ENCODE assay signal across 1 cellular context in the genomic region with DNA sequence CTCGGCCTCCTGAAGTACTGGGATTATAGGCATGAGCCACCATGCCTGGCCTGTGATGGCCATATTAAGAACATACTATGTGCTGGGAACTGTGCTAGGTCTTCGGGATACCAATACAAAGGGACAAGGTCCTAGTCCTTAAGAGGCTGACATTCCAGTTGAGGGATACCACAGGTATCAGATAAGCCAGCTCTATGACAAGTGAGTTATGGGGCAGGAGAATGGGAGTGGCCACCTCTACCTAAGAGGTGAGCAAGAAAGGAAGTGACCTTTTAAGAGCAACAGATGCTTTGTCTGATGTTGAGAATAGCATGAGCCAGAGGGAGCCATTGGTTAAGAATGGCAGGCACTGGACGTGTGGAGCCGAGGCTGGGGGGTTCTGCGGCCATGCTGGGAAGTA.
TF ChIP-seq lines count a peak whose summit lies in the region.

No MANE protein-coding gene starts in this region.

TF ChIP-seq in K562, 482 proteins besides CTCF, POLR2A, EP300 and RAD21:
- TF ChIP-seq ID3 (CRISPR knock-in tag; IDR thresholded peaks at IDR 0.05) (no peak), ID3 (tag; IDR thresholded peaks at IDR 0.05) (peak; percentile 46; the same call in 1 of the 2 replicates), SPI1 (IDR thresholded peaks at IDR 0.05; ENCODE audit: borderline replicate concordance, low read depth, low read length) (peak; percentile 35; the same call in 1 of the 2 replicates), YY1 (IDR thresholded peaks at IDR 0.05; ENCODE audit: borderline replicate concordance in 1 of 3, control insufficient read depth in 1 of 3, extremely low read depth in 1 of 3, insufficient read depth in 3 of 3, insufficient read length in 1 of 3, insufficient replicate concordance in 2 of 3, low read depth in 1 of 3, low read length in 2 of 3) (peak in 1 of 3 experiments; percentile 5), MEIS2 (IDR thresholded peaks at IDR 0.05; ENCODE audit: partially characterized antibody) (peak; percentile 83), PKNOX1 (IDR thresholded peaks at IDR 0.05) (peak; percentile 33; the same call in 1 of the 2 replicates), TEAD1 (CRISPR knock-in tag; IDR thresholded peaks at IDR 0.05) (0 out of 4 replicates have a peak, but pooled peaks of 1 of the 2 experiments have one; percentile 59), ZNF165 (CRISPR knock-in tag; IDR thresholded peaks at IDR 0.05; ENCODE audit: borderline replicate concordance) (no peak)
- TF ChIP-seq, protein P1, sequence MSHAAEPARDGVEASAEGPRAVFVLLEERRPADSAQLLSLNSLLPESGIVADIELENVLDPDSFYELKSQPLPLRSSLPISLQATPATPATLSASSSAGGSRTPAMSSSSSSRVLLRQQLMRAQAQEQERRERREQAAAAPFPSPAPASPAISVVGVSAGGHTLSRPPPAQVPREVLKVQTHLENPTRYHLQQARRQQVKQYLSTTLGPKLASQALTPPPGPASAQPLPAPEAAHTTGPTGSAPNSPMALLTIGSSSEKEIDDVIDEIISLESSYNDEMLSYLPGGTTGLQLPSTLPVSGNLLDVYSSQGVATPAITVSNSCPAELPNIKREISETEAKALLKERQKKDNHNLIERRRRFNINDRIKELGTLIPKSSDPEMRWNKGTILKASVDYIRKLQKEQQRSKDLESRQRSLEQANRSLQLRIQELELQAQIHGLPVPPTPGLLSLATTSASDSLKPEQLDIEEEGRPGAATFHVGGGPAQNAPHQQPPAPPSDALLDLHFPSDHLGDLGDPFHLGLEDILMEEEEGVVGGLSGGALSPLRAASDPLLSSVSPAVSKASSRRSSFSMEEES (CRISPR knock-in tag; IDR thresholded peaks at IDR 0.05): no peak
